32 cellular contexts compared by ENCODE assay signal in genomic region chrX:153861733-153862300, GRCh38. TPM values are rescaled to one million over a fixed set of nuclear protein-coding genes. Genes with fewer than 3 reads are reported as not detected.
"Had no signal": no experiment of that assay in that cellular context is flagged by ENCODE, and none has a peak within 500 bp of the region (broad histone marks: within the 10 kb centered on the region; RNA-seq: fewer than 3 reads in every experiment).

No MANE protein-coding gene starts in this region.

- H3K4me3 ChIP-seq: breast epithelium, esophagus squamous epithelium, heart right ventricle, lower lobe of right lung, right atrium auricular region, tibial nerve had no signal

- H3K27me3 ChIP-seq: right atrium auricular region had no signal

- H3K36me3 ChIP-seq: breast epithelium, esophagus squamous epithelium, heart right ventricle, lower lobe of right lung, right atrium auricular region, tibial nerve had no signal

- DNase-seq: activated CD4-positive, alpha-beta memory T cell treated with anti-CD3 and anti-CD28 coated beads, Interleukin-2, amount 10 ng/mL, durations not matched to agents 7 days and 5 days; activated CD4-positive, alpha-beta T cell treated with anti-CD3 and anti-CD28 coated beads for 1 hour; activated CD4-positive, alpha-beta T cell treated with anti-CD3 and anti-CD28 coated beads, Interleukin-2, amount 10 ng/mL, durations not matched to agents 7 days and 5 days; activated gamma-delta T cell treated with Interleukin-2 at 50 U/mL for 16 hours; activated naive CD8-positive, alpha-beta T cell treated with anti-CD3 and anti-CD28 coated beads, Interleukin-2, amount 50 U/mL, for 24 hours; activated T-cell treated with anti-CD3 and anti-CD28 coated beads, Interleukin-2, amount 50 U/mL, for 4 hours; central memory CD4-positive, alpha-beta T cell; dermis blood vessel endothelial cell; effector CD4-positive, alpha-beta T cell; esophagus squamous epithelium; foreskin melanocyte; heart right ventricle; kidney glomerular epithelial cell; lower lobe of right lung; mesenchymal stem cell; nucleus accumbens; stimulated activated naive CD4-positive, alpha-beta T cell treated with Interleukin-2 at 50 U/mL for 16 hours; T-helper 9 cell had no signal

- H3K36me3 Mint-ChIP-seq: activated naive CD4-positive, alpha-beta T cell treated with anti-CD3 and anti-CD28 coated beads, Interleukin-2, amount 50 U/mL, for 24 hours had no signal

- H3K4me3 Mint-ChIP-seq: activated CD4-positive, alpha-beta memory T cell treated with anti-CD3 and anti-CD28 coated beads, Interleukin-2, amount 10 ng/mL, durations not matched to agents 7 days and 5 days; activated CD4-positive, alpha-beta T cell treated with anti-CD3 and anti-CD28 coated beads, Interleukin-2, amount 10 ng/mL, durations not matched to agents 7 days and 5 days; activated naive CD4-positive, alpha-beta T cell treated with anti-CD3 and anti-CD28 coated beads, Interleukin-2, amount 50 U/mL, for 24 hours; activated naive CD8-positive, alpha-beta T cell treated with anti-CD3 and anti-CD28 coated beads, Interleukin-2, amount 50 U/mL, for 24 hours; activated T-cell treated with anti-CD3 and anti-CD28 coated beads, Interleukin-2, amount 50 U/mL, for 4 hours; activated T-helper 17 cell treated with anti-CD3 and anti-CD28 coated beads, Interleukin-2, amount 50 U/mL, for 72 hours; T-helper 1 cell treated with Interleukin-12 subunit alpha and Interleukin-12 subunit beta and Interleukin-4 antibody, amounts not matched to agents 30 μg/mL and 1 μg/mL, for 36 hours; WTC11 had no signal

- H3K27ac Mint-ChIP-seq: activated CD4-positive, alpha-beta memory T cell treated with anti-CD3 and anti-CD28 coated beads, Interleukin-2, amount 10 ng/mL, durations not matched to agents 7 days and 5 days; activated CD4-positive, alpha-beta T cell treated with anti-CD3 and anti-CD28 coated beads, Interleukin-2, amount 10 ng/mL, durations not matched to agents 7 days and 5 days; activated naive CD4-positive, alpha-beta T cell treated with anti-CD3 and anti-CD28 coated beads, Interleukin-2, amount 50 U/mL, for 24 hours; activated naive CD8-positive, alpha-beta T cell treated with anti-CD3 and anti-CD28 coated beads, Interleukin-2, amount 50 U/mL, for 24 hours; activated T-helper 17 cell treated with anti-CD3 and anti-CD28 coated beads, Interleukin-2, amount 50 U/mL, for 72 hours; T-helper 1 cell treated with Interleukin-12 subunit alpha and Interleukin-12 subunit beta and Interleukin-4 antibody, amounts not matched to agents 30 μg/mL and 1 μg/mL, for 36 hours; WTC11 had no signal

- H3K9me3 Mint-ChIP-seq: activated CD4-positive, alpha-beta memory T cell treated with anti-CD3 and anti-CD28 coated beads, Interleukin-2, amount 10 ng/mL, durations not matched to agents 7 days and 5 days; activated CD4-positive, alpha-beta T cell treated with anti-CD3 and anti-CD28 coated beads, Interleukin-2, amount 10 ng/mL, durations not matched to agents 7 days and 5 days; activated naive CD4-positive, alpha-beta T cell treated with anti-CD3 and anti-CD28 coated beads, Interleukin-2, amount 50 U/mL, for 24 hours; activated naive CD8-positive, alpha-beta T cell treated with anti-CD3 and anti-CD28 coated beads, Interleukin-2, amount 50 U/mL, for 24 hours; activated T-cell treated with anti-CD3 and anti-CD28 coated beads, Interleukin-2, amount 50 U/mL, for 4 hours; activated T-helper 17 cell treated with anti-CD3 and anti-CD28 coated beads, Interleukin-2, amount 50 U/mL, for 72 hours; T-helper 1 cell treated with Interleukin-12 subunit alpha and Interleukin-12 subunit beta and Interleukin-4 antibody, amounts not matched to agents 30 μg/mL and 1 μg/mL, for 36 hours; WTC11 had no signal

- H2AFZ ChIP-seq: parathyroid adenoma had no signal

- H3K9me3 ChIP-seq: breast epithelium, esophagus squamous epithelium, heart right ventricle, lower lobe of right lung, right atrium auricular region, tibial nerve had no signal

- H3K27ac ChIP-seq: breast epithelium, epithelial cell of prostate, esophagus squamous epithelium, heart right ventricle, lower lobe of right lung, parathyroid adenoma, right atrium auricular region, tibial nerve had no signal

- H3K79me2 ChIP-seq: parathyroid adenoma had no signal

- H3K4me1 Mint-ChIP-seq: activated T-helper 17 cell treated with anti-CD3 and anti-CD28 coated beads, Interleukin-2, amount 50 U/mL, for 72 hours had no signal

- H3K9ac ChIP-seq: parathyroid adenoma had no signal

- H3K27me3 Mint-ChIP-seq: activated CD4-positive, alpha-beta memory T cell treated with anti-CD3 and anti-CD28 coated beads, Interleukin-2, amount 10 ng/mL, durations not matched to agents 7 days and 5 days; activated CD4-positive, alpha-beta T cell treated with anti-CD3 and anti-CD28 coated beads, Interleukin-2, amount 10 ng/mL, durations not matched to agents 7 days and 5 days; activated naive CD4-positive, alpha-beta T cell treated with anti-CD3 and anti-CD28 coated beads, Interleukin-2, amount 50 U/mL, for 24 hours; activated T-helper 17 cell treated with anti-CD3 and anti-CD28 coated beads, Interleukin-2, amount 50 U/mL, for 72 hours had no signal

- H3K4me1 ChIP-seq: breast epithelium, esophagus squamous epithelium, heart right ventricle, lower lobe of right lung, parathyroid adenoma, right atrium auricular region, tibial nerve had no signal

RNA-seq across cellular contexts. Expression of gene AVPR2, which starts 42.7 kb away (rescaled TPM):
- total RNA-seq: activated CD4-positive, alpha-beta memory T cell treated with anti-CD3 and anti-CD28 coated beads, Interleukin-2, amount 10 ng/mL, durations not matched to agents 7 days and 5 days; activated CD4-positive, alpha-beta T cell treated with anti-CD3 and anti-CD28 coated beads, Interleukin-2, amount 10 ng/mL, durations not matched to agents 7 days and 5 days; activated T-cell treated with anti-CD3 and anti-CD28 coated beads, Interleukin-2, amount 50 U/mL, for 4 hours; glomerular endothelial cell; left lobe of liver; mononuclear cell; pulmonary artery endothelial cell; temporal lobe had no signal
